12 cellular contexts compared by ENCODE assay signal in genomic region chr9:88197781-88198345, GRCh38. TPM values are rescaled to one million over a fixed set of nuclear protein-coding genes. Genes with fewer than 3 reads are reported as not detected.
DNase-seq lines count a peak whose midpoint lies in the region; ATAC-seq and TF ChIP-seq lines count a peak whose summit lies in the region.
"Had no signal": no experiment of that assay in that cellular context is flagged by ENCODE, and none has a peak within 500 bp of the region (broad histone marks: within the 10 kb centered on the region; RNA-seq: fewer than 3 reads in every experiment).

No MANE protein-coding gene starts in this region.

- no peaks in the 10 kb centered on the region for H3K27me3 ChIP-seq in SK-N-SH (ENCODE audit: insufficient read depth)
- H3K27me3 ChIP-seq in gastrocnemius medialis = no peaks in the 10 kb centered on the region

- TF ChIP-seq EP300 in SK-N-SH (IDR thresholded peaks at IDR 0.05; ENCODE audit: borderline replicate concordance in 1 of 2, low read depth in 1 of 2, low read length in 1 of 2) = peak in 1 of 2 experiments; percentile 43; a peak in 1 of 4 replicates

- no peak overlapping the region for H3K27ac Mint-ChIP-seq in WTC11
- H3K27ac Mint-ChIP-seq: activated naive CD8-positive, alpha-beta T cell treated with anti-CD3 and anti-CD28 coated beads, Interleukin-2, amount 10 ng/mL, durations not matched to agents 7 days and 5 days had no signal

- no peaks in the 10 kb centered on the region for H3K36me3 ChIP-seq in SK-N-SH (replicated peaks in 1 of 2; ENCODE audit: control insufficient read depth in 1 of 2, insufficient read depth in 2 of 2, low read length in 1 of 2)
- no peaks in the 10 kb centered on the region for H3K36me3 ChIP-seq in gastrocnemius medialis
- H3K36me3 ChIP-seq: HAP-1 had no signal

- TF ChIP-seq CTCF in SK-N-SH (IDR thresholded peaks at IDR 0.05) (no peak), fibroblast of the aortic adventitia (IDR thresholded peaks at IDR 0.05; ENCODE audit: insufficient read depth, low read length) (no peak), gastrocnemius medialis (IDR thresholded peaks at IDR 0.05 in 4 of 5, conservative IDR thresholded peaks at IDR 0.05 in 1 of 5) (no peak), WTC11 (IDR thresholded peaks at IDR 0.05) (no peak)

- H3K9me3 Mint-ChIP-seq in WTC11 = 0 out of 2 replicates have a peak, but pooled peaks cover 5% of the 10 kb centered on the region
- H3K9me3 Mint-ChIP-seq: activated naive CD8-positive, alpha-beta T cell treated with anti-CD3 and anti-CD28 coated beads, Interleukin-2, amount 10 ng/mL, durations not matched to agents 7 days and 5 days had no signal

- peaks cover 30% of the 10 kb centered on the region for H3K4me1 Mint-ChIP-seq in WTC11
- H3K4me1 Mint-ChIP-seq: activated naive CD8-positive, alpha-beta T cell treated with anti-CD3 and anti-CD28 coated beads, Interleukin-2, amount 10 ng/mL, durations not matched to agents 7 days and 5 days had no signal

- no peak overlapping the region for H3K4me3 Mint-ChIP-seq in WTC11
- H3K4me3 Mint-ChIP-seq: activated naive CD8-positive, alpha-beta T cell treated with anti-CD3 and anti-CD28 coated beads, Interleukin-2, amount 10 ng/mL, durations not matched to agents 7 days and 5 days had no signal

- H3K9me2 ChIP-seq in SK-N-SH = no peaks in the 10 kb centered on the region

- ATAC-seq in gastrocnemius medialis (no peak), WTC11 (no peak), HG02870 (IDR thresholded peaks at IDR 0.05; ENCODE audit: unreplicated experiment) (no peak)

- intact Hi-C loops in gastrocnemius medialis (cut with DNase I; ENCODE audit: low total_unique reads) = no loop called here

- no peak overlapping the region; the same call in 1 of the 2 replicates for H3K9ac ChIP-seq in SK-N-SH

- H3K4me2 ChIP-seq in SK-N-SH = peak overlapping the region; percentile 66

- H3K27me3 Mint-ChIP-seq in WTC11 (ENCODE audit: low read depth) = no peaks in the 10 kb centered on the region; the same call in 1 of the 2 replicates

- H3F3A ChIP-seq in SK-N-SH (replicated peaks; ENCODE audit: insufficient read depth) = peaks cover 4% of the 10 kb centered on the region

- DNase-seq in GM04504 (ENCODE audit: low read depth) = peak; percentile 90
- peak; percentile 36 for DNase-seq in SK-N-SH
- DNase-seq in fibroblast of the aortic adventitia (ENCODE audit: low read depth) = peak; percentile 68
- no peak for DNase-seq in gastrocnemius medialis
- no peak for DNase-seq in stimulated activated CD4-positive, alpha-beta T cell treated with anti-CD3 and anti-CD28 coated beads, Interleukin-15, amount 100 ng/mL, for 24 hours
- DNase-seq in WTC11 (ENCODE audit: low spot score) = no peak
- DNase-seq in NCI-H446 (lab: John Stamatoyannopoulos, UW) = no peak
- DNase-seq: activated naive CD8-positive, alpha-beta T cell treated with anti-CD3 and anti-CD28 coated beads, Interleukin-2, amount 10 ng/mL, durations not matched to agents 7 days and 5 days had no signal

- H2AFZ ChIP-seq in SK-N-SH (ENCODE audit: low read depth) = peak overlapping the region; percentile 79

- CTCF ChIA-PET in SK-N-SH (lab: Yijun Ruan, JAX) = interaction anchor here (1.7 kb wide), 1 partner anchor 9 kb away, joined by 5 read pairs; no protein-coding TSS in a partner anchor
- CTCF ChIA-PET in WTC11 (lab: Charles Lee) = no interaction called here

- peaks cover 8 to 12% of the 10 kb centered on the region in 2 experiments; a peak in 3 of 4 replicates for H3K4me1 ChIP-seq in SK-N-SH (ENCODE audit: control insufficient read depth in 1 of 2, insufficient read depth in 2 of 2, low read depth in 1 of 2, low read length in 1 of 2)
- peaks cover 4 to 6% of the 10 kb centered on the region in 2 donors for H3K4me1 ChIP-seq in gastrocnemius medialis
- H3K4me1 ChIP-seq: HAP-1 had no signal

- POLR2A ChIA-PET in SK-N-SH (lab: Yijun Ruan, JAX) = no interaction called here
- POLR2A ChIA-PET in WTC11 (lab: Charles Lee) = no interaction called here

- H3K4me3 ChIP-seq in SK-N-SH (ENCODE audit: low read depth in 2 of 2, low read length in 1 of 2) (peak overlapping the region; percentile 19 to 39; a peak in 3 of 4 replicates), fibroblast of the aortic adventitia (ENCODE audit: low read depth, low read length) (peak overlapping the region; percentile 6), gastrocnemius medialis (peak overlapping the region in 3 of 4 donors; percentile 26 to 33 (median 33))
- H3K4me3 ChIP-seq: HAP-1, lung had no signal

- no peaks in the 10 kb centered on the region for H4K20me1 ChIP-seq in SK-N-SH (ENCODE audit: insufficient read depth)

- H3K36me3 Mint-ChIP-seq in WTC11 = no peaks in the 10 kb centered on the region
- H3K36me3 Mint-ChIP-seq: activated naive CD8-positive, alpha-beta T cell treated with anti-CD3 and anti-CD28 coated beads, Interleukin-2, amount 10 ng/mL, durations not matched to agents 7 days and 5 days had no signal

- 4% methylated on average over 4 of the region's 4 CpGs for WGBS in SK-N-SH (ENCODE audit: low lambda C conversion rate)

- in situ Hi-C loops in gastrocnemius medialis (cut with MboI; ENCODE audit: low sequenced_read_pairs in 4 of 4) = no loop called here

- no peaks in the 10 kb centered on the region for H3K79me2 ChIP-seq in SK-N-SH (ENCODE audit: insufficient read depth)

- TF ChIP-seq RAD21 in SK-N-SH (IDR thresholded peaks at IDR 0.05; ENCODE audit: low read length) = no peak

- H3K9me3 ChIP-seq in SK-N-SH (no peaks in the 10 kb centered on the region), gastrocnemius medialis (no peaks in the 10 kb centered on the region)
- H3K9me3 ChIP-seq: HAP-1 had no signal

- peak overlapping the region; percentile 27 to 76; a peak in 2 of 4 replicates for H3K27ac ChIP-seq in SK-N-SH (ENCODE audit: low read depth in 2 of 2, low read length in 1 of 2)
- no peak overlapping the region for H3K27ac ChIP-seq in gastrocnemius medialis

- no peak for TF ChIP-seq POLR2A in gastrocnemius medialis (IDR thresholded peaks at IDR 0.05)

TF ChIP-seq in SK-N-SH, 30 proteins besides CTCF, POLR2A, EP300 and RAD21:
- TF ChIP-seq IRF3 (IDR thresholded peaks at IDR 0.05; ENCODE audit: low read depth, low read length) (no peak), PBX3 (IDR thresholded peaks at IDR 0.05) (peak; percentile 44; the same call in 1 of the 2 replicates), RCOR1 (IDR thresholded peaks at IDR 0.05; ENCODE audit: low read length) (no peak), TCF12 (IDR thresholded peaks at IDR 0.05) (peak; percentile 45), SMC3 (IDR thresholded peaks at IDR 0.05; ENCODE audit: low read depth, low read length) (no peak), GATA2 (CRISPR knock-in tag; IDR thresholded peaks at IDR 0.05) (peak; percentile 53), MXI1 (IDR thresholded peaks at IDR 0.05; ENCODE audit: low read depth, low read length) (no peak)

TF ChIP-seq in WTC11, 78 proteins besides CTCF, POLR2A, EP300 and RAD21:
- no peak for TF ChIP-seq E2F4 (CRISPR knock-in tag; IDR thresholded peaks at IDR 0.05; ENCODE audit: borderline replicate concordance, low read depth)
- TF ChIP-seq CBFB (CRISPR knock-in tag; IDR thresholded peaks at IDR 0.05; ENCODE audit: low read depth) = no peak
- TF ChIP-seq CDX4 (CRISPR knock-in tag; IDR thresholded peaks at IDR 0.05; ENCODE audit: borderline replicate concordance) = no peak

RNA-seq across cellular contexts. Expression of gene SPATA31C2, which starts 59.6 kb away (rescaled TPM):
- polyA plus RNA-seq in SK-N-SH (2012; rRNA removed) = not detected in 2 replicates
- not detected in 2 replicates for polyA plus RNA-seq in SK-N-SH (2012; cell fraction: cytosol; rRNA removed)
- not detected in 2 replicates for polyA plus RNA-seq in SK-N-SH (2012; cell fraction: nucleus; rRNA removed)
- total RNA-seq in fibroblast of the aortic adventitia (ENCODE audit: low replicate concordance) = not detected in 2 replicates
- total RNA-seq in gastrocnemius medialis = not detected
- total RNA-seq in WTC11 (2021) = 0.04 to 0.09 TPM (median 0.05 TPM) in 3 replicates
- total RNA-seq: activated naive CD8-positive, alpha-beta T cell treated with anti-CD3 and anti-CD28 coated beads, Interleukin-2, amount 10 ng/mL, durations not matched to agents 7 days and 5 days; lung; T-helper 2 cell treated with Interferon-gamma antibody and Interleukin-4, amounts not matched to agents 100 ng/mL and 5 ng/mL, for 36 hours had no signal
- polyA plus RNA-seq: lung had no signal

Comparison
In these comparisons a context has a peak if more than half of its experiments do, and no peak if none do; other contexts are left out.
1. DNase-seq: peak in GM04504 (single experiment), SK-N-SH (single experiment) and fibroblast of the aortic adventitia (single experiment); none in gastrocnemius medialis (0 of 2), stimulated activated CD4-positive, alpha-beta T cell treated with anti-CD3 and anti-CD28 coated beads, Interleukin-15, amount 100 ng/mL, for 24 hours (single experiment), WTC11 (single experiment) and NCI-H446 (0 of 2).
2. H3K27ac ChIP-seq: peak in SK-N-SH (2 of 2); none in gastrocnemius medialis (0 of 4).
3. Peak in every context shown above with its lines, with median percentiles within 50 percentile points of each other: H3K4me3 ChIP-seq.